8 cellular contexts compared by ENCODE assay signal in genomic region chr12:106773945-106774807, GRCh38. TPM values are rescaled to one million over a fixed set of nuclear protein-coding genes. Genes with fewer than 3 reads are reported as not detected.
DNase-seq lines count a peak whose midpoint lies in the region; ATAC-seq and TF ChIP-seq lines count a peak whose summit lies in the region.

TSS of gene RIC8B (plus strand) at chr12:106774682. CDS start at chr12:106774746, 64 bp downstream.

- ATAC-seq in GM21737 (IDR thresholded peaks at IDR 0.05; ENCODE audit: unreplicated experiment) = peak; percentile 89
- ATAC-seq in naive thymus-derived CD4-positive, alpha-beta T cell = peak; percentile 91
- peak; percentile 86 to 88 for ATAC-seq in stimulated activated naive B cell treated with anti-CD40 and anti-IgM and Interleukin-4, amounts not matched to agents 10 μg/mL and 1 μg/mL and 100 μg/mL, for 72 hours (replicated peaks)

- H3K27ac Mint-ChIP-seq in naive thymus-derived CD4-positive, alpha-beta T cell = peak within 1 kb of the TSS; percentile 94 to 99 (median 97)
- H3K27ac Mint-ChIP-seq in stimulated activated naive B cell treated with anti-CD40 and anti-IgM and Interleukin-4, amounts not matched to agents 10 μg/mL and 1 μg/mL and 100 μg/mL, for 72 hours = peak within 1 kb of the TSS; percentile 97

- H4K20me1 ChIP-seq in KMS-11 (ENCODE audit: insufficient read depth) = no peaks in the 10 kb centered on the region

- TF ChIP-seq CTCF in KMS-11 (conservative IDR thresholded peaks at IDR 0.05; ENCODE audit: low read depth, low read length) = no peak

- H3K27me3 ChIP-seq in KMS-11 (ENCODE audit: insufficient read depth, low read depth) = no peaks in the 10 kb centered on the region
- H3K27me3 ChIP-seq in naive thymus-derived CD4-positive, alpha-beta T cell (ENCODE audit: control insufficient read depth in 2 of 2, insufficient read depth in 2 of 2, low read length in 2 of 2) = no peaks in the 10 kb centered on the region

- no peak within 1 kb of the TSS for H3K4me3 ChIP-seq in KMS-11 (IDR thresholded peaks at IDR 0.05; ENCODE audit: insufficient read depth, low read depth, low read length)
- H3K4me3 ChIP-seq in naive thymus-derived CD4-positive, alpha-beta T cell (ENCODE audit: low read length) = peak within 1 kb of the TSS; percentile 84

- POLR2A ChIA-PET in naive thymus-derived CD4-positive, alpha-beta T cell (lab: Charles Lee) = interaction anchor here (1.0 to 1.7 kb wide), 3 partner anchors 9 to 26 kb away, joined by 3 to 6 read pairs (median 4); no protein-coding TSS in a partner anchor

- peaks cover 4% of the 10 kb centered on the region for H3K4me1 ChIP-seq in KMS-11 (ENCODE audit: low read depth, poor library complexity, severe bottlenecking)
- H3K4me1 ChIP-seq in naive thymus-derived CD4-positive, alpha-beta T cell (ENCODE audit: control insufficient read depth in 2 of 2, insufficient read depth in 2 of 2, low read length in 2 of 2) = peaks cover 0 to 19% of the 10 kb centered on the region in 2 donors

- intact Hi-C loops in naive thymus-derived CD4-positive, alpha-beta T cell (cut with micrococcal nuclease) = loop anchor here (1.0 to 10.0 kb wide), 16 partner anchors 13 to 1669 kb away; partner anchors contain the start of genes CRY1 (in 2 of the 2), POLR3B (in 2 of the 2), PRDM4 (in 2 of the 2) and TCP11L2 (in 2 of the 2)

- no peaks in the 10 kb centered on the region for H3K36me3 ChIP-seq in KMS-11 (ENCODE audit: insufficient read depth)
- H3K36me3 ChIP-seq in naive thymus-derived CD4-positive, alpha-beta T cell (ENCODE audit: control insufficient read depth in 2 of 3, insufficient read depth in 3 of 3, low read length in 3 of 3) = peaks cover 0 to 7% (median 0%) of the 10 kb centered on the region in 3 experiments

- H3K27ac ChIP-seq in KMS-11 = peak within 1 kb of the TSS; percentile 51
- H3K27ac ChIP-seq in naive thymus-derived CD4-positive, alpha-beta T cell (ENCODE audit: low read depth, low read length) = peak within 1 kb of the TSS; percentile 88

- peak within 1 kb of the TSS; percentile 88 for H2AFZ ChIP-seq in KMS-11 (ENCODE audit: low read depth)

- peak within 1 kb of the TSS; percentile 61; the same call in 1 of the 2 replicates for H3K9ac ChIP-seq in KMS-11

- CTCF ChIA-PET in naive thymus-derived CD4-positive, alpha-beta T cell (lab: Charles Lee) = interaction anchor here (1.2 to 1.9 kb wide), 2 partner anchors 11 to 67 kb away, joined by 3 to 4 read pairs; no protein-coding TSS in a partner anchor

- DNase-seq in DMS53 treated with DMSO at 0.1 percent for 48 hours (lab: John Stamatoyannopoulos, UW; ENCODE audit: unreplicated experiment) = peak; percentile 99
- peak; percentile 98 for DNase-seq in RPMI7951 (ENCODE audit: low read depth)
- DNase-seq in activated T-helper 1 cell treated with anti-CD3 and anti-CD28 coated beads, Interleukin-2, amount 50 U/mL, for 16 hours (ENCODE audit: low read depth in 1 of 2, low spot score in 1 of 2) = peak; percentile 53 to 68
- peak; percentile 99 for DNase-seq in fibroblast of gingiva (ENCODE audit: low read depth)
- DNase-seq in naive thymus-derived CD4-positive, alpha-beta T cell = peak; percentile 63 to 84 (median 70)
- peak; percentile 67 for DNase-seq in stimulated activated naive B cell treated with anti-CD40 and anti-IgM and Interleukin-4, amounts not matched to agents 10 μg/mL and 1 μg/mL and 100 μg/mL, for 72 hours

- peaks cover 0 to 7% (median 0%) of the 10 kb centered on the region in 5 donors for H3K27me3 Mint-ChIP-seq in naive thymus-derived CD4-positive, alpha-beta T cell
- peaks cover 17 to 25% of the 10 kb centered on the region in 2 donors for H3K27me3 Mint-ChIP-seq in stimulated activated naive B cell treated with anti-CD40 and anti-IgM and Interleukin-4, amounts not matched to agents 10 μg/mL and 1 μg/mL and 100 μg/mL, for 72 hours

- H3K9me3 Mint-ChIP-seq in naive thymus-derived CD4-positive, alpha-beta T cell = no peaks in the 10 kb centered on the region
- no peaks in the 10 kb centered on the region for H3K9me3 Mint-ChIP-seq in stimulated activated naive B cell treated with anti-CD40 and anti-IgM and Interleukin-4, amounts not matched to agents 10 μg/mL and 1 μg/mL and 100 μg/mL, for 72 hours

- no peaks in the 10 kb centered on the region for H3K9me3 ChIP-seq in naive thymus-derived CD4-positive, alpha-beta T cell (ENCODE audit: control insufficient read depth in 2 of 3, low read length in 3 of 3)

- peak within 1 kb of the TSS; percentile 92 to 100 (median 97) for H3K4me3 Mint-ChIP-seq in naive thymus-derived CD4-positive, alpha-beta T cell
- H3K4me3 Mint-ChIP-seq in stimulated activated naive B cell treated with anti-CD40 and anti-IgM and Interleukin-4, amounts not matched to agents 10 μg/mL and 1 μg/mL and 100 μg/mL, for 72 hours = peak within 1 kb of the TSS; percentile 94 to 98

- H3K4me2 ChIP-seq in KMS-11 = peak within 1 kb of the TSS; percentile 54

- H3K4me1 Mint-ChIP-seq in naive thymus-derived CD4-positive, alpha-beta T cell = peaks cover 22 to 49% (median 39%) of the 10 kb centered on the region in 7 donors
- peaks cover 17 to 22% of the 10 kb centered on the region in 2 donors for H3K4me1 Mint-ChIP-seq in stimulated activated naive B cell treated with anti-CD40 and anti-IgM and Interleukin-4, amounts not matched to agents 10 μg/mL and 1 μg/mL and 100 μg/mL, for 72 hours

- H3K79me2 ChIP-seq in KMS-11 (ENCODE audit: insufficient read depth, low read depth) = no peaks in the 10 kb centered on the region

- H3K36me3 Mint-ChIP-seq in naive thymus-derived CD4-positive, alpha-beta T cell = peaks cover 0 to 4% (median 0%) of the 10 kb centered on the region in 5 donors
- H3K36me3 Mint-ChIP-seq in stimulated activated naive B cell treated with anti-CD40 and anti-IgM and Interleukin-4, amounts not matched to agents 10 μg/mL and 1 μg/mL and 100 μg/mL, for 72 hours = peaks cover 3 to 9% of the 10 kb centered on the region in 2 donors

RNA-seq across cellular contexts. Expression of gene RIC8B, which starts in this region (rescaled TPM):
- 10.7 and 11.9 TPM in 2 replicates for total RNA-seq in RPMI7951 (2014; rRNA removed; shearing (Covaris generic))
- total RNA-seq in naive thymus-derived CD4-positive, alpha-beta T cell = 10 to 100 TPM in 4 of 5 experiments, 1 to 10 TPM in 1; 9.8 to 21.1 (median 15.6) TPM
- polyA plus RNA-seq in naive thymus-derived CD4-positive, alpha-beta T cell = 10 to 100 TPM in 1 of 2 donors, 1 to 10 TPM in 1; 8.0 to 11.4 TPM
